ENCODE assay signal across 17 cellular contexts in the genomic region with DNA sequence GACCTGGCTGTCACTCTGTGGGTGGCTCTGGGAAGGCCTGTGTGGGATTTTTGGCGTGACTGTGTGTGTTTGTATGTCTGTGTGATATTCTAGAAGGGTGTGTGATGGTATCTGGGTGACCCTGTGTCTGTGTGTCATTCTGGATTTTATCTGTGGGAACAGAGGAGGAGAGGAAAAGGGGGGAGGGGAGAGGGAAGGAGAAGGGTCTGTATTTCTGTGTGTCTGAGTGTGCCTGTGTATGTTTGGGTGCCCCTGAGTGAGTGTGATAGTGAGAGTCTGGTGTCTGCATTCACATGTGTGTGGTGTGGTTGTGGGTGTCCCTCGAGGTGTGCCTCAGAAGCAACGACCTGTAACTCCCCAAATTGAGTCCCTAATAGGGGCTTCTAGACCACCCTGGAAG. TPM values are rescaled to one million over a fixed set of nuclear protein-coding genes. Genes with fewer than 3 reads are reported as not detected.
DNase-seq lines count a peak whose midpoint lies in the region; ATAC-seq, FAIRE-seq and TF ChIP-seq lines count a peak whose summit lies in the region.
"Had no signal": no experiment of that assay in that cellular context is flagged by ENCODE, and none has a peak within 500 bp of the region (broad histone marks: within the 10 kb centered on the region; RNA-seq: fewer than 3 reads in every experiment).

No MANE protein-coding gene starts in this region.

- H3K18ac ChIP-seq in IMR-90 (ENCODE audit: low read depth, low read length): no peak overlapping the region

- peaks cover 5% of the 10 kb centered on the region for H3K9me3 Mint-ChIP-seq in neural progenitor cell
- H3K9me3 Mint-ChIP-seq in CD14-positive monocyte: no peaks in the 10 kb centered on the region
- H3K9me3 Mint-ChIP-seq: CD4-positive, CD25-positive, alpha-beta regulatory T cell had no signal

- BruUV-seq in IMR-90 (replicated peaks; lab: Mats Ljungman, UMichigan) (no TSS peak), K562 (replicated peaks; lab: Mats Ljungman, UMichigan) (no TSS peak)

- H3K9me1 ChIP-seq in IMR-90 (ENCODE audit: insufficient read depth, low read length): 0 out of 2 replicates have a peak, but pooled peaks cover 4% of the 10 kb centered on the region
- no peaks in the 10 kb centered on the region for H3K9me1 ChIP-seq in K562 (ENCODE audit: control insufficient read depth, insufficient read depth, low read length)

- no peak overlapping the region for H3K4ac ChIP-seq in IMR-90 (ENCODE audit: low read depth, low read length)

- H3K14ac ChIP-seq in IMR-90 (replicated peaks; ENCODE audit: low read depth, low read length): no peak overlapping the region

- no peak overlapping the region for H2BK5ac ChIP-seq in IMR-90 (ENCODE audit: low read depth, low read length, poor library complexity, severe bottlenecking)

- H3K4me3 ChIP-seq in IMR-90 (ENCODE audit: insufficient read depth, low read depth, low read length) (no peak overlapping the region), K562 (no peak overlapping the region), neural progenitor cell (no peak overlapping the region), colonic mucosa (no peak overlapping the region)
- H3K4me3 ChIP-seq: A549, GM23248 had no signal

- H3K27me3 Mint-ChIP-seq in neural progenitor cell (ENCODE audit: insufficient read depth, low read depth) (peaks cover 29% of the 10 kb centered on the region), CD14-positive monocyte (ENCODE audit: low read depth in 3 of 3) (peaks cover 1 to 6% (median 2%) of the 10 kb centered on the region in 3 donors)

- no peak overlapping the region for H3K9ac ChIP-seq in IMR-90 (ENCODE audit: low read depth, low read length)
- no peak overlapping the region for H3K9ac ChIP-seq in K562 (ENCODE audit: insufficient read depth in 1 of 2, low read depth in 2 of 2, low read length in 2 of 2)
- no peak overlapping the region for H3K9ac ChIP-seq in neural progenitor cell
- no peak overlapping the region for H3K9ac ChIP-seq in colonic mucosa (ENCODE audit: low read depth in 2 of 2, low read length in 2 of 2)
- H3K9ac ChIP-seq: GM23248 had no signal

- H3K4me1 ChIP-seq in IMR-90 (ENCODE audit: control insufficient read depth, insufficient read depth, low read length) (peaks cover 3% of the 10 kb centered on the region; the same call in 1 of the 2 replicates), K562 (replicated peaks in 1 of 2; ENCODE audit: control insufficient read depth in 2 of 2, insufficient read depth in 2 of 2, low read length in 2 of 2) (peaks cover 19 to 57% of the 10 kb centered on the region in 2 experiments; a peak in 4 of 5 replicates), neural progenitor cell (no peaks in the 10 kb centered on the region), colonic mucosa (peaks cover 7% of the 10 kb centered on the region)
- H3K4me1 ChIP-seq: BE2C had no signal

- POLR2A ChIA-PET in IMR-90 (lab: Charles Lee; ENCODE audit: unreplicated experiment): no interaction called here
- POLR2A ChIA-PET in K562 (lab: Yijun Ruan, JAX): no interaction called here

- H3K36me3 Mint-ChIP-seq in neural progenitor cell (no peaks in the 10 kb centered on the region), CD14-positive monocyte (no peaks in the 10 kb centered on the region)
- H3K36me3 Mint-ChIP-seq: CD4-positive, CD25-positive, alpha-beta regulatory T cell had no signal

- no peak overlapping the region for H2BK15ac ChIP-seq in IMR-90 (ENCODE audit: low read depth, low read length)

- CTCF ChIA-PET in IMR-90 (lab: Yijun Ruan, JAX) (no interaction called here), K562 (lab: Yijun Ruan, JAX; ENCODE audit: low intra/inter-chr PET ratio) (no interaction called here)

- H3K4me3 Mint-ChIP-seq in neural progenitor cell (peak overlapping the region; percentile 2), CD14-positive monocyte (no peak overlapping the region)
- H3K4me3 Mint-ChIP-seq: CD4-positive, CD25-positive, alpha-beta regulatory T cell had no signal

- no peaks in the 10 kb centered on the region for H3K79me2 ChIP-seq in K562 (ENCODE audit: control insufficient read depth, insufficient read depth, low read length)
- H3K79me2 ChIP-seq in neural progenitor cell (ENCODE audit: low read depth): no peaks in the 10 kb centered on the region

- intact Hi-C loops in IMR-90 (cut with micrococcal nuclease): loop anchor here (5.0 kb wide), 1 partner anchor 45 kb away; no protein-coding TSS in a partner anchor
- intact Hi-C loops in K562 (cut with micrococcal nuclease): no loop called here
- intact Hi-C loops in CD14-positive monocyte (cut with micrococcal nuclease): loop anchor here in 1 of 2 donors (10.0 kb wide), 1 partner anchor 48 kb away; no protein-coding TSS in a partner anchor
- intact Hi-C loops in colonic mucosa (cut with DNase I): loop anchor here (5.0 kb wide), 1 partner anchor 45 kb away; no protein-coding TSS in a partner anchor

- H2AK5ac ChIP-seq in IMR-90 (ENCODE audit: low read depth, low read length): no peak overlapping the region

- DNase-seq in IMR-90 (no peak), K562 (ENCODE audit: extremely low read depth in 1 of 4, low spot score in 3 of 4) (no peak), neural progenitor cell (ENCODE audit: low spot score) (no peak), CD14-positive monocyte (ENCODE audit: low spot score) (no peak), colonic mucosa (no peak), SKM-1 (lab: John Stamatoyannopoulos, UW; ENCODE audit: unreplicated experiment) (no peak)
- DNase-seq: BE2C; Calu3; CD4-positive, CD25-positive, alpha-beta regulatory T cell; DMS 273 treated with DMSO at 0.1 percent for 48 hours; GM23248; H7; KBM-7 had no signal

- H2BK20ac ChIP-seq in IMR-90 (ENCODE audit: low read depth, low read length): no peak overlapping the region

- no peak for TF ChIP-seq RAD21 in IMR-90 (IDR thresholded peaks at IDR 0.05; ENCODE audit: low read length)
- TF ChIP-seq RAD21 in K562 (CRISPR knock-in tag; conservative IDR thresholded peaks at IDR 0.05 in 1 of 2, IDR thresholded peaks at IDR 0.05 in 1 of 2): no peak

- H4K8ac ChIP-seq in IMR-90 (ENCODE audit: low read depth in 2 of 2, low read length in 2 of 2): no peak overlapping the region

- no peaks in the 10 kb centered on the region; a peak in 1 of 4 replicates for H3K79me1 ChIP-seq in IMR-90 (ENCODE audit: low read depth in 1 of 2, low read length in 2 of 2)

- no peak for TF ChIP-seq EP300 in K562 (IDR thresholded peaks at IDR 0.05; ENCODE audit: low read length)

- WGBS in IMR-90 (ENCODE audit: extremely low coverage in 2 of 2, insufficient read length in 1 of 2), 2 experiments: 83% methylated on average over 1 of the region's 3 CpGs; no CpG with 5 or more reads in 1 of the 2 experiments
- WGBS in K562 (ENCODE audit: insufficient coverage, low coverage, missing lambda C conversion rate): 20% methylated on average over 3 of the region's 3 CpGs

- H3K36me3 ChIP-seq in IMR-90 (ENCODE audit: control insufficient read depth, insufficient read depth, low read length): no peaks in the 10 kb centered on the region
- no peaks in the 10 kb centered on the region for H3K36me3 ChIP-seq in K562 (ENCODE audit: control insufficient read depth, insufficient read depth, low read length)
- H3K36me3 ChIP-seq in neural progenitor cell: no peaks in the 10 kb centered on the region
- no peaks in the 10 kb centered on the region for H3K36me3 ChIP-seq in colonic mucosa
- H3K36me3 ChIP-seq: BE2C had no signal

- H3K23ac ChIP-seq in IMR-90 (ENCODE audit: low read depth, low read length): no peak overlapping the region

- H3K27ac Mint-ChIP-seq in neural progenitor cell: no peak overlapping the region
- H3K27ac Mint-ChIP-seq in CD14-positive monocyte: no peak overlapping the region

- H3K4me1 Mint-ChIP-seq in neural progenitor cell (peaks cover 21% of the 10 kb centered on the region), CD14-positive monocyte (peaks cover 8% of the 10 kb centered on the region)

- H2AK9ac ChIP-seq in IMR-90 (replicated peaks; ENCODE audit: low read depth, low read length, poor library complexity): peak overlapping the region; percentile 65

- ATAC-seq in IMR-90 (ENCODE audit: low read depth) (no peak), K562 (no peak)
- ATAC-seq: A549 had no signal

- TF ChIP-seq CTCF in IMR-90 (conservative IDR thresholded peaks at IDR 0.05; ENCODE audit: low read depth, low read length): no peak
- no peak for TF ChIP-seq CTCF in K562 (IDR thresholded peaks at IDR 0.05 in 2 of 3, conservative IDR thresholded peaks at IDR 0.05 in 1 of 3; ENCODE audit: insufficient read depth in 2 of 3, low read depth in 1 of 3, low read length in 3 of 3)
- no peak for TF ChIP-seq CTCF in neural progenitor cell (IDR thresholded peaks at IDR 0.05)
- no peak for TF ChIP-seq CTCF in CD14-positive monocyte (IDR thresholded peaks at IDR 0.05)
- TF ChIP-seq CTCF in colonic mucosa (IDR thresholded peaks at IDR 0.05): no peak

- H4K20me1 ChIP-seq in IMR-90 (ENCODE audit: insufficient read depth, low read length) (no peaks in the 10 kb centered on the region), K562 (replicated peaks; ENCODE audit: control insufficient read depth, insufficient read depth, low read length) (no peaks in the 10 kb centered on the region), neural progenitor cell (ENCODE audit: low read depth) (peaks cover 5% of the 10 kb centered on the region)

- no peaks in the 10 kb centered on the region for H3K27me3 ChIP-seq in IMR-90 (ENCODE audit: control insufficient read depth, insufficient read depth, low read length)
- H3K27me3 ChIP-seq in K562 (ENCODE audit: control insufficient read depth in 2 of 2, insufficient read depth in 2 of 2, low read length in 2 of 2): no peaks in the 10 kb centered on the region; a peak in 1 of 5 replicates
- H3K27me3 ChIP-seq in neural progenitor cell: peaks cover 100% of the 10 kb centered on the region
- H3K27me3 ChIP-seq in colonic mucosa: no peaks in the 10 kb centered on the region
- H3K27me3 ChIP-seq: BE2C had no signal

- dilution Hi-C loops in IMR-90 (cut with HindIII; ENCODE audit: low sequenced_read_pairs, unreplicated experiment): no loop called here

- H2AFZ ChIP-seq in IMR-90 (replicated peaks; ENCODE audit: low read length, poor library complexity): no peak overlapping the region
- H2AFZ ChIP-seq in K562 (ENCODE audit: low read depth, low read length): no peak overlapping the region
- H2AFZ ChIP-seq in neural progenitor cell (replicated peaks): no peak overlapping the region
- H2AFZ ChIP-seq: GM23248 had no signal

- in situ Hi-C loops in IMR-90 (cut with MboI; ENCODE audit: low sequenced_read_pairs) (loop anchor here (25.0 kb wide), 1 partner anchor 750 kb away; a partner anchor contains a TSS), K562 (cut with MboI) (loop anchor here (5.0 kb wide), 1 partner anchor 40 kb away; no protein-coding TSS in a partner anchor)

- H3K4me2 ChIP-seq in IMR-90 (ENCODE audit: low read depth, low read length): no peak overlapping the region
- no peak overlapping the region for H3K4me2 ChIP-seq in K562 (ENCODE audit: insufficient read depth, low read length)
- H3K4me2 ChIP-seq in neural progenitor cell: no peak overlapping the region
- H3K4me2 ChIP-seq: A549 had no signal

- TF ChIP-seq POLR2A in IMR-90 (IDR thresholded peaks at IDR 0.05; ENCODE audit: low read depth, low read length) (no peak), K562 (conservative IDR thresholded peaks at IDR 0.05) (no peak)

- H3K27ac ChIP-seq in IMR-90 (ENCODE audit: insufficient read depth, low read length) (no peak overlapping the region), K562 (ENCODE audit: extremely low read depth, low read depth, low read length) (no peak overlapping the region), neural progenitor cell (no peak overlapping the region), colonic mucosa (no peak overlapping the region)
- H3K27ac ChIP-seq: A549, GM23248 had no signal

- no peak overlapping the region for H2BK120ac ChIP-seq in IMR-90 (ENCODE audit: low read depth, low read length)

- H3F3A ChIP-seq in neural progenitor cell (ENCODE audit: low read depth): peaks cover 6% of the 10 kb centered on the region

- no peak overlapping the region for H4K91ac ChIP-seq in IMR-90 (ENCODE audit: insufficient read depth, low read depth, low read length)

- H3K9me3 ChIP-seq in IMR-90 (ENCODE audit: control insufficient read depth, insufficient read depth, low read length): no peaks in the 10 kb centered on the region
- no peaks in the 10 kb centered on the region for H3K9me3 ChIP-seq in K562 (replicated peaks; ENCODE audit: control insufficient read depth, insufficient read depth, low read depth, low read length)
- no peaks in the 10 kb centered on the region for H3K9me3 ChIP-seq in neural progenitor cell (ENCODE audit: low read depth)
- H3K9me3 ChIP-seq in colonic mucosa: no peaks in the 10 kb centered on the region
- H3K9me3 ChIP-seq: A549, BE2C had no signal

- no peak for FAIRE-seq in K562 (lab: Jason Lieb, UNC)
- FAIRE-seq: A549, GM18507 had no signal

- no peak overlapping the region for H4K5ac ChIP-seq in IMR-90 (ENCODE audit: low read depth, low read length)

- no peak overlapping the region for H3K56ac ChIP-seq in IMR-90 (ENCODE audit: extremely low read depth, insufficient read depth, low read length)

RNA-seq across cellular contexts. Expression of gene NFIX, which starts 8.1 kb away (rescaled TPM):
- 10.0 and 10.2 TPM in 2 replicates for total RNA-seq in IMR-90 (2012; rRNA removed)
- polyA plus RNA-seq in IMR-90 (2012; rRNA removed): 46.9 and 47.7 TPM in 2 replicates
- 34.3 and 53.4 TPM in 2 replicates for polyA plus RNA-seq in IMR-90 (2012; cell fraction: cytosol; rRNA removed)
- polyA plus RNA-seq in IMR-90 (2012; cell fraction: nucleus; rRNA removed; ENCODE audit: low replicate concordance): 34.8 and 48.3 TPM in 2 replicates
- total RNA-seq in K562 (2011; cell fraction: chromatin; rRNA removed; ENCODE audit: low replicate concordance): 18.3 and 47.5 TPM in 2 replicates
- total RNA-seq in K562 (2011; cell fraction: nucleolus; rRNA removed): 13.6 and 14.8 TPM in 2 replicates
- total RNA-seq in K562 (2011; cell fraction: nucleoplasm; rRNA removed): 10.4 and 11.4 TPM in 2 replicates
- 5.4 and 7.7 TPM in 2 replicates for total RNA-seq in K562 (2014; rRNA removed)
- 2.3 and 6.4 TPM in 2 replicates for total RNA-seq in K562 (2014; rRNA removed; fragmentation: Illumina TruSeq; extraction: Trizol)
- total RNA-seq in K562 (2015; rRNA removed; fragmentation: Illumina TruSeq; extraction: Trizol): 3.1 and 3.8 TPM in 2 replicates
- 23.1 and 26.8 TPM in 2 replicates for total RNA-seq in K562 (2021)
- polyA plus RNA-seq in K562 (2011; rRNA removed): 2.9 and 5.6 TPM in 2 replicates
- 3.2 and 3.6 TPM in 2 replicates for polyA plus RNA-seq in K562 (2011; cell fraction: cytosol; rRNA removed)
- 10.1 and 10.4 TPM in 2 replicates for polyA plus RNA-seq in K562 (2011; cell fraction: nucleus; rRNA removed)
- polyA plus RNA-seq in K562 (2012): 8.7 and 9.6 TPM in 2 replicates
- polyA plus RNA-seq in K562 (2014; fragmentation: Illumina TruSeq; extraction: Trizol): 7.7 and 9.2 TPM in 2 replicates
- under 1 TPM; 0.28 to 0.34 TPM for polyA plus RNA-seq in K562 (2014; fragmentation: Nextera tagmentation; extraction: Ambion mirVana)
- polyA plus RNA-seq in K562 (2014; rRNA removed): 6.8 and 7.2 TPM in 2 replicates
- 2.8 and 3.1 TPM in 2 replicates for polyA minus RNA-seq in K562 (2011; rRNA and poly(A)+ RNA removed)
- polyA minus RNA-seq in K562 (2011; cell fraction: cytosol; rRNA and poly(A)+ RNA removed): 7.3 and 7.8 TPM in 2 replicates
- polyA minus RNA-seq in K562 (2011; cell fraction: nucleus; rRNA and poly(A)+ RNA removed): 5.7 and 7.9 TPM in 2 replicates
- total RNA-seq in neural progenitor cell (ENCODE audit: low replicate concordance): 0.06 TPM in 2 replicates
- polyA plus RNA-seq in CD14-positive monocyte: under 1 TPM; 0.25 to 0.90 TPM
- 10 to 100 TPM; 70.9 to 73.8 TPM for total RNA-seq in colonic mucosa

RNA-seq across cellular contexts. Expression of gene DAND5, which starts 17.8 kb away (rescaled TPM):
- not detected in 2 replicates for total RNA-seq in IMR-90 (2012; rRNA removed)
- polyA plus RNA-seq in IMR-90 (2012; rRNA removed): 0.03 TPM in 1 of 2 replicates, not detected in the other
- polyA plus RNA-seq in IMR-90 (2012; cell fraction: cytosol; rRNA removed): 0.03 TPM in 1 of 2 replicates, not detected in the other
- polyA plus RNA-seq in IMR-90 (2012; cell fraction: nucleus; rRNA removed; ENCODE audit: low replicate concordance): 0.07 TPM in 1 of 2 replicates, not detected in the other
- 2.2 and 4.9 TPM in 2 replicates for total RNA-seq in K562 (2011; cell fraction: chromatin; rRNA removed; ENCODE audit: low replicate concordance)
- total RNA-seq in K562 (2011; cell fraction: nucleolus; rRNA removed): 2.3 and 2.4 TPM in 2 replicates
- 2.3 and 3.3 TPM in 2 replicates for total RNA-seq in K562 (2011; cell fraction: nucleoplasm; rRNA removed)
- 0.27 and 0.82 TPM in 2 replicates for total RNA-seq in K562 (2014; rRNA removed)
- 0.38 and 0.40 TPM in 2 replicates for total RNA-seq in K562 (2014; rRNA removed; fragmentation: Illumina TruSeq; extraction: Trizol)
- total RNA-seq in K562 (2015; rRNA removed; fragmentation: Illumina TruSeq; extraction: Trizol): 0.22 and 0.23 TPM in 2 replicates
- total RNA-seq in K562 (2021): 0.74 and 0.78 TPM in 2 replicates
- polyA plus RNA-seq in K562 (2011; rRNA removed): 0.60 and 0.89 TPM in 2 replicates
- polyA plus RNA-seq in K562 (2011; cell fraction: cytosol; rRNA removed): 0.71 and 0.72 TPM in 2 replicates
- polyA plus RNA-seq in K562 (2011; cell fraction: nucleus; rRNA removed): 1.9 and 3.0 TPM in 2 replicates
- 0.43 and 0.97 TPM in 2 replicates for polyA plus RNA-seq in K562 (2012)
- 0.71 and 0.83 TPM in 2 replicates for polyA plus RNA-seq in K562 (2014; fragmentation: Illumina TruSeq; extraction: Trizol)
- polyA plus RNA-seq in K562 (2014; fragmentation: Nextera tagmentation; extraction: Ambion mirVana): under 1 TPM; 0.42 to 0.63 TPM
- 0.50 and 0.66 TPM in 2 replicates for polyA plus RNA-seq in K562 (2014; rRNA removed)
- 0.18 and 0.28 TPM in 2 replicates for polyA minus RNA-seq in K562 (2011; rRNA and poly(A)+ RNA removed)
- polyA minus RNA-seq in K562 (2011; cell fraction: cytosol; rRNA and poly(A)+ RNA removed): 0.48 TPM in 1 of 2 replicates, not detected in the other
- polyA minus RNA-seq in K562 (2011; cell fraction: nucleus; rRNA and poly(A)+ RNA removed): 0.33 TPM in 1 of 2 replicates, not detected in the other
- total RNA-seq in neural progenitor cell (ENCODE audit: low replicate concordance): 0.06 and 0.07 TPM in 2 replicates
- not detected for polyA plus RNA-seq in CD14-positive monocyte
- total RNA-seq in colonic mucosa: under 1 TPM; 0.19 to 0.27 TPM
- total RNA-seq: CD4-positive, CD25-positive, alpha-beta regulatory T cell; Daoy; GM23248; H7 had no signal
- polyA plus RNA-seq: AG04450; CD4-positive, CD25-positive, alpha-beta regulatory T cell; GM23248 had no signal

RNA-seq across cellular contexts. Expression of gene GADD45GIP1, which starts 30.2 kb away (rescaled TPM):
- 13.3 and 22.5 TPM in 2 replicates for total RNA-seq in IMR-90 (2012; rRNA removed)
- polyA plus RNA-seq in IMR-90 (2012; rRNA removed): 42.4 and 64.7 TPM in 2 replicates
- polyA plus RNA-seq in IMR-90 (2012; cell fraction: cytosol; rRNA removed): 94.5 and 111 TPM in 2 replicates
- polyA plus RNA-seq in IMR-90 (2012; cell fraction: nucleus; rRNA removed; ENCODE audit: low replicate concordance): 24.3 and 34.4 TPM in 2 replicates
- 2.1 and 5.5 TPM in 2 replicates for total RNA-seq in K562 (2011; cell fraction: chromatin; rRNA removed; ENCODE audit: low replicate concordance)
- total RNA-seq in K562 (2011; cell fraction: nucleolus; rRNA removed): 10.1 and 11.0 TPM in 2 replicates
- 7.2 TPM in 2 replicates for total RNA-seq in K562 (2011; cell fraction: nucleoplasm; rRNA removed)
- total RNA-seq in K562 (2014; rRNA removed): 143 and 161 TPM in 2 replicates
- 9.1 and 12.9 TPM in 2 replicates for total RNA-seq in K562 (2014; rRNA removed; fragmentation: Illumina TruSeq; extraction: Trizol)
- 39.5 and 40.1 TPM in 2 replicates for total RNA-seq in K562 (2015; rRNA removed; fragmentation: Illumina TruSeq; extraction: Trizol)
- total RNA-seq in K562 (2021): 47.3 and 48.8 TPM in 2 replicates
- polyA plus RNA-seq in K562 (2011; rRNA removed): 29.2 and 30.4 TPM in 2 replicates
- 29.3 and 72.0 TPM in 2 replicates for polyA plus RNA-seq in K562 (2011; cell fraction: cytosol; rRNA removed)
- polyA plus RNA-seq in K562 (2011; cell fraction: nucleus; rRNA removed): 15.3 and 17.2 TPM in 2 replicates
- 35.2 and 43.7 TPM in 2 replicates for polyA plus RNA-seq in K562 (2012)
- polyA plus RNA-seq in K562 (2014; fragmentation: Illumina TruSeq; extraction: Trizol): 11.5 and 20.3 TPM in 2 replicates
- 1 to 10 TPM; 5.1 to 6.8 TPM for polyA plus RNA-seq in K562 (2014; fragmentation: Nextera tagmentation; extraction: Ambion mirVana)
- polyA plus RNA-seq in K562 (2014; rRNA removed): 114 and 122 TPM in 2 replicates
- polyA minus RNA-seq in K562 (2011; rRNA and poly(A)+ RNA removed): 4.2 and 6.1 TPM in 2 replicates
- polyA minus RNA-seq in K562 (2011; cell fraction: cytosol; rRNA and poly(A)+ RNA removed): 9.9 and 13.6 TPM in 2 replicates
- 4.6 and 5.3 TPM in 2 replicates for polyA minus RNA-seq in K562 (2011; cell fraction: nucleus; rRNA and poly(A)+ RNA removed)
- 17.1 and 42.2 TPM in 2 replicates for total RNA-seq in neural progenitor cell (ENCODE audit: low replicate concordance)
- 10 to 100 TPM; 31.6 to 42.4 TPM for polyA plus RNA-seq in CD14-positive monocyte
- total RNA-seq in colonic mucosa: 10 to 100 TPM; 16.1 to 41.9 TPM

RNA-seq across cellular contexts. Expression of gene RAD23A, which starts 41.5 kb away (rescaled TPM):
- total RNA-seq in IMR-90 (2012; rRNA removed) (54.3 and 56.4 TPM in 2 replicates), K562 (2014; rRNA removed) (181 and 279 TPM in 2 replicates), K562 (2014; rRNA removed; fragmentation: Illumina TruSeq; extraction: Trizol) (47.8 and 56.5 TPM in 2 replicates), K562 (2015; rRNA removed; fragmentation: Illumina TruSeq; extraction: Trizol) (102 and 103 TPM in 2 replicates), K562 (2021) (143 and 155 TPM in 2 replicates), neural progenitor cell (ENCODE audit: low replicate concordance) (37.7 and 54.9 TPM in 2 replicates), colonic mucosa (100 to 1,000 TPM in 1 of 2 donors, 10 to 100 TPM in 1; 78.5 to 121 TPM)
- polyA plus RNA-seq in IMR-90 (2012; rRNA removed) (67.8 and 79.7 TPM in 2 replicates), K562 (2011; rRNA removed) (44.1 and 61.2 TPM in 2 replicates), K562 (2014; fragmentation: Illumina TruSeq; extraction: Trizol) (179 and 212 TPM in 2 replicates), K562 (2014; fragmentation: Nextera tagmentation; extraction: Ambion mirVana) (10 to 100 TPM in 1 of 2 experiments, 1 to 10 TPM in 1; 9.5 to 40.4 TPM), K562 (2014; rRNA removed) (101 and 127 TPM in 2 replicates), CD14-positive monocyte (10 to 100 TPM; 45.5 to 55.3 TPM)
- 95.6 and 109 TPM in 2 replicates for polyA plus RNA-seq in IMR-90 (2012; cell fraction: cytosol; rRNA removed)
- polyA plus RNA-seq in IMR-90 (2012; cell fraction: nucleus; rRNA removed; ENCODE audit: low replicate concordance): 105 and 168 TPM in 2 replicates
- 62.5 and 156 TPM in 2 replicates for total RNA-seq in K562 (2011; cell fraction: chromatin; rRNA removed; ENCODE audit: low replicate concordance)
- 117 and 120 TPM in 2 replicates for total RNA-seq in K562 (2011; cell fraction: nucleolus; rRNA removed)
- total RNA-seq in K562 (2011; cell fraction: nucleoplasm; rRNA removed): 89.2 and 96.1 TPM in 2 replicates
- 93.6 and 155 TPM in 2 replicates for polyA plus RNA-seq in K562 (2011; cell fraction: cytosol; rRNA removed)
- polyA plus RNA-seq in K562 (2011; cell fraction: nucleus; rRNA removed): 108 and 152 TPM in 2 replicates
- polyA plus RNA-seq in K562 (2012): 184 and 224 TPM in 2 replicates
- 33.9 and 34.4 TPM in 2 replicates for polyA minus RNA-seq in K562 (2011; rRNA and poly(A)+ RNA removed)
- polyA minus RNA-seq in K562 (2011; cell fraction: cytosol; rRNA and poly(A)+ RNA removed): 98.0 and 181 TPM in 2 replicates
- polyA minus RNA-seq in K562 (2011; cell fraction: nucleus; rRNA and poly(A)+ RNA removed): 31.2 and 37.4 TPM in 2 replicates

RNA-seq across cellular contexts. Expression of gene CALR, which starts 48.8 kb away (rescaled TPM):
- total RNA-seq in IMR-90 (2012; rRNA removed) (3,245 and 3,358 TPM in 2 replicates), K562 (2014; rRNA removed) (673 and 912 TPM in 2 replicates), K562 (2014; rRNA removed; fragmentation: Illumina TruSeq; extraction: Trizol) (473 and 509 TPM in 2 replicates), K562 (2015; rRNA removed; fragmentation: Illumina TruSeq; extraction: Trizol) (794 and 811 TPM in 2 replicates), K562 (2021) (730 and 790 TPM in 2 replicates), neural progenitor cell (ENCODE audit: low replicate concordance) (437 and 569 TPM in 2 replicates), colonic mucosa (1,000 to 10,000 TPM in 1 of 2 donors, 100 to 1,000 TPM in 1; 682 to 1,848 TPM)
- polyA plus RNA-seq in IMR-90 (2012; rRNA removed) (1,894 and 1,932 TPM in 2 replicates), K562 (2011; rRNA removed) (628 and 644 TPM in 2 replicates), K562 (2014; fragmentation: Illumina TruSeq; extraction: Trizol) (643 and 731 TPM in 2 replicates), K562 (2014; fragmentation: Nextera tagmentation; extraction: Ambion mirVana) (100 to 1,000 TPM; 126 to 147 TPM), K562 (2014; rRNA removed) (642 and 658 TPM in 2 replicates), CD14-positive monocyte (100 to 1,000 TPM; 109 to 133 TPM)
- 1,040 and 4,080 TPM in 2 replicates for polyA plus RNA-seq in IMR-90 (2012; cell fraction: cytosol; rRNA removed)
- 541 and 964 TPM in 2 replicates for polyA plus RNA-seq in IMR-90 (2012; cell fraction: nucleus; rRNA removed; ENCODE audit: low replicate concordance)
- 1,154 and 1,519 TPM in 2 replicates for total RNA-seq in K562 (2011; cell fraction: chromatin; rRNA removed; ENCODE audit: low replicate concordance)
- 2,017 and 2,086 TPM in 2 replicates for total RNA-seq in K562 (2011; cell fraction: nucleolus; rRNA removed)
- 1,334 and 1,801 TPM in 2 replicates for total RNA-seq in K562 (2011; cell fraction: nucleoplasm; rRNA removed)
- 488 and 529 TPM in 2 replicates for polyA plus RNA-seq in K562 (2011; cell fraction: cytosol; rRNA removed)
- 369 and 585 TPM in 2 replicates for polyA plus RNA-seq in K562 (2011; cell fraction: nucleus; rRNA removed)
- 684 and 846 TPM in 2 replicates for polyA plus RNA-seq in K562 (2012)
- polyA minus RNA-seq in K562 (2011; rRNA and poly(A)+ RNA removed): 673 and 889 TPM in 2 replicates
- polyA minus RNA-seq in K562 (2011; cell fraction: cytosol; rRNA and poly(A)+ RNA removed): 377 and 404 TPM in 2 replicates
- polyA minus RNA-seq in K562 (2011; cell fraction: nucleus; rRNA and poly(A)+ RNA removed): 138 and 244 TPM in 2 replicates
